ENCODE assay signal across 8 cellular contexts in the genomic region with DNA sequence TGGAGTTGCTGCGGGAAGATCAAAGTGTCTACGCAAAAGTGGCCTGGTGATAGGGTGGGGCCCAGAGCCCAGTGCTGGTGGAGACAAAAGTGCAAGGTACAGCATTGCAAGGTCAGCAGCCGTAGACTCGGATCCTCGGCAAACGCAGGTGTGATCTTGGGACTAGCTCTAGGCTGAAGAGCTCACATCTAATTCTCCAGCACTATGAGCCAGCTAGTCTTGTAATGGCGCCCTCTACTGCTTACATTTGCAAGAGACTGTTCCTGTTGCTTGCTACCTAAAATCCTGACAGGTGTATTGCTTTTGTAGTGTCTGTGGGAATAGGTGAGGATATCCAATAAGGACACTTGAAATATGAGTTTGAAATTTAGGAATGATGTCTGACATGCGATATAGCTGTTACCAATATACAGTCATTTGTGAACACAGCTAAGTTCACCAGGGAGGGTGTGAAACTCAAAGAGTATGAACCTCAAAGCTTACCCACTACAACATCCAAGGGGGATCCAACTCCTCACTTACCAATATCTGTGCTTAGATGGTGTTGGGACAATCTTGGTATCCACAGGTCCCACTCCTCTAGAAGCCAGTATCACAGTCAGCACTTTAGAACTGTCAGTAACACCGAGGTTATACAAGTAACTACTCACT. TPM values are rescaled to one million over a fixed set of nuclear protein-coding genes. Genes with fewer than 3 reads are reported as not detected.
A peak's percentile ranks its signal among the peaks of the same experiment; 100 is the strongest.
DNase-seq lines count a peak whose midpoint lies in the region; ATAC-seq, FAIRE-seq and TF ChIP-seq lines count a peak whose summit lies in the region.

No MANE protein-coding gene starts in this region.

- peak; percentile 16 for DNase-seq in NCI-H510A (lab: John Stamatoyannopoulos, UW)
- DNase-seq in activated CD4-positive, alpha-beta T cell treated with anti-CD3 and anti-CD28 coated beads, Interleukin-2, amount 50 U/mL, for 1 hour = peak; percentile 45
- peak; percentile 80 for DNase-seq in epithelial cell of esophagus (ENCODE audit: low read depth)
- DNase-seq in pancreas = peak in 4 of 6 donors; percentile 30 to 63 (median 42)
- DNase-seq in aorta = no peak

- TF ChIP-seq CTCF in C4-2B (conservative IDR thresholded peaks at IDR 0.05) (peak; percentile 72), epithelial cell of esophagus (IDR thresholded peaks at IDR 0.05; ENCODE audit: insufficient read depth, low read depth, low read length, missing control alignments) (peak; percentile 75), pancreas (IDR thresholded peaks at IDR 0.05) (peak; percentile 15 to 40 (median 35))

- ATAC-seq in GM19025 (IDR thresholded peaks at IDR 0.05; ENCODE audit: low read depth, unreplicated experiment) (peak; percentile 75), HG03175 (IDR thresholded peaks at IDR 0.05; ENCODE audit: unreplicated experiment) (peak; percentile 89), pancreas (peak; percentile 79 to 92 (median 88)), aorta (ENCODE audit: low FRiP score) (no peak)

- no peak overlapping the region for H3K27ac ChIP-seq in C4-2B
- H3K27ac ChIP-seq in pancreas = no peak overlapping the region
- H3K27ac ChIP-seq in aorta (ENCODE audit: low read depth in 1 of 2, low read length in 2 of 2) = no peak overlapping the region

- H3K9me3 ChIP-seq in pancreas (no peaks in the 10 kb centered on the region), aorta (ENCODE audit: control insufficient read depth, low read length) (no peaks in the 10 kb centered on the region)

- intact Hi-C loops in pancreas (cut with DNase I) (loop anchor here in 1 of 3 donors (10.0 kb wide), 1 partner anchor 375 kb away; no protein-coding TSS in a partner anchor), aorta (cut with DNase I) (no loop called here)

- H3K4me3 ChIP-seq in epithelial cell of esophagus (ENCODE audit: low read length) (no peak overlapping the region), pancreas (no peak overlapping the region), aorta (ENCODE audit: low read length in 2 of 2) (no peak overlapping the region)

- WGBS in pancreas, 2 donors = 47% methylated on average over 9 of the region's 9 CpGs
- 80 to 81% methylated on average over 9 of the region's 9 CpGs for WGBS in aorta, 2 donors

- no peaks in the 10 kb centered on the region for H3K36me3 ChIP-seq in pancreas
- no peaks in the 10 kb centered on the region for H3K36me3 ChIP-seq in aorta (ENCODE audit: control insufficient read depth in 1 of 2, insufficient read depth in 2 of 2, low read length in 1 of 2)

- H3K4me1 ChIP-seq in pancreas = no peaks in the 10 kb centered on the region
- no peaks in the 10 kb centered on the region for H3K4me1 ChIP-seq in aorta (ENCODE audit: control insufficient read depth in 1 of 2, insufficient read depth in 2 of 2, low read length in 2 of 2)

- FAIRE-seq in pancreas (lab: Jason Lieb, UNC) = no peak

- H3K27me3 ChIP-seq in pancreas = no peaks in the 10 kb centered on the region
- no peaks in the 10 kb centered on the region for H3K27me3 ChIP-seq in aorta (ENCODE audit: control insufficient read depth in 1 of 2, insufficient read depth in 2 of 2, low read length in 1 of 2)

RNA-seq across cellular contexts. Expression of a gene that starts 58.4 kb away (rescaled TPM):
- total RNA-seq in pancreas = 1 to 10 TPM in 2 of 6 donors, under 1 TPM in 4; 0.41 to 1.7 (median 0.76) TPM
- polyA plus RNA-seq in pancreas = 1 to 10 TPM in 1 of 2 donors, under 1 TPM in 1; 0.38 to 1.2 TPM
- total RNA-seq in aorta = 1 to 10 TPM; 5.5 to 6.9 TPM
- polyA plus RNA-seq in aorta = 1 to 10 TPM; 1.0 to 2.0 TPM

Comparison
In these comparisons a context has a peak if more than half of its experiments do, and no peak if none do; other contexts are left out.
1. DNase-seq: peak in NCI-H510A (single experiment), activated CD4-positive, alpha-beta T cell treated with anti-CD3 and anti-CD28 coated beads, Interleukin-2, amount 50 U/mL, for 1 hour (single experiment), epithelial cell of esophagus (single experiment) and pancreas (4 of 6); none in aorta (0 of 2).
2. Peak in every context shown above with its lines, with median percentiles within 50 percentile points of each other: CTCF ChIP-seq.